ENCODE assay signal across 8 cellular contexts in genomic region chr10:88386204-88386877, GRCh38.
A peak's percentile ranks its signal among the peaks of the same experiment; 100 is the strongest.
DNase-seq lines count a peak whose midpoint lies in the region; ATAC-seq lines count a peak whose summit lies in the region.

No MANE protein-coding gene starts in this region.

- intact Hi-C loops in Right ventricle myocardium inferior (cut with DNase I) (loop anchor here (5.0 to 10.0 kb wide), 3 partner anchors 129 to 272 kb away; no protein-coding TSS in a partner anchor), cardiac septum (cut with DNase I) (loop anchor here (2.0 to 10.0 kb wide), 3 partner anchors 139 to 526 kb away; no protein-coding TSS in a partner anchor)

- DNase-seq in Right ventricle myocardium inferior (ENCODE audit: missing footprints) (no peak), cardiac septum (ENCODE audit: low spot score) (no peak), amniotic epithelial cell (ENCODE audit: low read depth) (peak; percentile 55), left lobe of liver (ENCODE audit: low spot score) (no peak), NCI-H748 (lab: John Stamatoyannopoulos, UW; ENCODE audit: unreplicated experiment) (no peak), anterior cingulate cortex (lab: John Stamatoyannopoulos, UW) (no peak), NCI-H1092 (lab: John Stamatoyannopoulos, UW) (no peak)

- peak; percentile 11 for ATAC-seq in Right ventricle myocardium inferior
- peak; percentile 44 for ATAC-seq in HG03135 (IDR thresholded peaks at IDR 0.05; ENCODE audit: unreplicated experiment)
- peak; percentile 61 for ATAC-seq in left lobe of liver

Comparison
In these comparisons a context has a peak if more than half of its experiments do, and no peak if none do; other contexts are left out.
1. ATAC-seq: peak in every context shown above with its lines; median percentile 61 in left lobe of liver; 44 in HG03135; 11 in Right ventricle myocardium inferior.